Comparison of ENCODE assay signal across 1 cellular context in the genomic region with DNA sequence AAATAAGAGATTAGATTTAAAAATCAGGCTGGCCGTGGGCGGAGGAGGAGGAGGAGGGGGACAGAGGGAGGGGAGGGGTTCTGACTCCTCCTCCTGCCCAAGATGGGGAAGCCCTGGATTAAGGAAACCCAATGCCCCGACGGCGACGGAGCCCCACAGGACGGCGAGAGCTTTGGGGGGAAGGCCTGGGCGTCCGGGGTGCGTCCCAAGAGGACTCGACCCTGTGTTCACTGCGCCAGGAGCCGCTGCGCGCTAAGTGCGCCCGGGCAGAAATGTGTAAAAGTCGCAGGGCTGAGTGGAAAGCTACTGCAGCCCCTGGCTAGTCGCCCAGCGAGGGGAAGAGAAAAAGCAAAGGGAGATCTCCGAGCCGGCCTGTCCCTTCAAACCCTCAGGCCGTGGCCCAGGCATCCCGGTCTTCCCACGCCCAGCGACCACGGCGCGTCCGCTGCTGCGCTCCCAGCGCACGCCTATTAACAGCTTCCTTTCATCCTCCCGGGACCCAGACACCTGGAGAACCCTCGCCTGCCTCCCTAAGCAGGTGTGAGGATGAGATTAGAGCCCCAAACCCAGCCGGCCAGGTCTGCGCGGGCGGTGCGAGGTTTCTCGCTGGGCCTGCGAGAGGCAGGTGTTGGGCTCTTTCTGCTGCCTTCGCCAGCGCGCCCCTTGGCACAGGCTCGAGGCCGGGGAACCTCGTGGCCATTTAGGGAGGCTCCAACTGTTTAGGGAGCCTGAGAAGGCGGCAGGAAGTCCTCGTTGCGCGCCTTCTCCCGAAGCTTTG.
TF ChIP-seq lines count a peak whose summit lies in the region.

No MANE protein-coding gene starts in this region.

TF ChIP-seq in H1, 55 proteins besides CTCF, POLR2A, EP300 and RAD21:
- TF ChIP-seq TCF12 (IDR thresholded peaks at IDR 0.05; ENCODE audit: low read depth, low read length), result peak; percentile 97
- TF ChIP-seq SUZ12 (IDR thresholded peaks at IDR 0.05; ENCODE audit: low read length), result no peak
- TF ChIP-seq SP4 (IDR thresholded peaks at IDR 0.05; ENCODE audit: low read length), result no peak
- peak; percentile 58 for TF ChIP-seq POLR2AphosphoS5 (IDR thresholded peaks at IDR 0.05; ENCODE audit: low read depth, low read length)
- TF ChIP-seq KDM4A (IDR thresholded peaks at IDR 0.05; ENCODE audit: low read depth, low read length, severe bottlenecking), result peak; percentile 49
- TF ChIP-seq, protein P1, sequence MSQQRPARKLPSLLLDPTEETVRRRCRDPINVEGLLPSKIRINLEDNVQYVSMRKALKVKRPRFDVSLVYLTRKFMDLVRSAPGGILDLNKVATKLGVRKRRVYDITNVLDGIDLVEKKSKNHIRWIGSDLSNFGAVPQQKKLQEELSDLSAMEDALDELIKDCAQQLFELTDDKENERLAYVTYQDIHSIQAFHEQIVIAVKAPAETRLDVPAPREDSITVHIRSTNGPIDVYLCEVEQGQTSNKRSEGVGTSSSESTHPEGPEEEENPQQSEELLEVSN (IDR thresholded peaks at IDR 0.05), result peak; percentile 94
- TF ChIP-seq, protein P2, sequence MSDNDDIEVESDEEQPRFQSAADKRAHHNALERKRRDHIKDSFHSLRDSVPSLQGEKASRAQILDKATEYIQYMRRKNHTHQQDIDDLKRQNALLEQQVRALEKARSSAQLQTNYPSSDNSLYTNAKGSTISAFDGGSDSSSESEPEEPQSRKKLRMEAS (IDR thresholded peaks at IDR 0.05), result peak; percentile 94
